In the genomic region with DNA sequence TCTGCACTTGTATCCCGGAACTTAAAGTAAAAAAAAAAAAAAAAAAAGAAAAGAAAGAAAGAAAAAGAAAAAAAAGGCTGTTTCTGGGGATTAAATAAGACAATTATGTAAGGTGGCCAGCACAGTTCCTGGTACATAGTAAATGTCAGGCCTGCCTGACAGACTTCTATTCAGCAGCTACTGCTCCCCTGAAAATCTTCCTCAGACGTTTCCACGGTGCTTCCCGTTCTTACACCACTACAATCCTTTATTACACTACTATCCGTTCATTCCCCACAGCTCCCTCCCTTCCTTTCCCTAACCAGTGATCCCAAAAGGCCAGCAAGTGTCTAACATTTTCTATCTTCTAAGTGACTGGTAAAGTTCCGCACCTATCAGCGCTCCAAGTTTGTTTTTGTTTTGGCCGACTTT, we compare ENCODE assay signal across 8 cellular contexts. TPM values are rescaled to one million over a fixed set of nuclear protein-coding genes. Genes with fewer than 3 reads are reported as not detected.
DNase-seq lines count a peak whose midpoint lies in the region; ATAC-seq and TF ChIP-seq lines count a peak whose summit lies in the region.

No MANE protein-coding gene starts in this region.

- peak overlapping the region; percentile 97 for H3K4me3 ChIP-seq in PC-9
- peak overlapping the region; percentile 92 for H3K4me3 ChIP-seq in epithelial cell of proximal tubule (ENCODE audit: low read depth, low read length)
- H3K4me3 ChIP-seq in osteoblast (ENCODE audit: insufficient read depth, low read length): peak overlapping the region; percentile 97

- peak overlapping the region; percentile 100 for H2AFZ ChIP-seq in PC-9
- H2AFZ ChIP-seq in osteoblast (ENCODE audit: low read length): peak overlapping the region; percentile 100

- H3K36me3 ChIP-seq in PC-9 (ENCODE audit: low read depth): no peaks in the 10 kb centered on the region
- peaks cover 4% of the 10 kb centered on the region for H3K36me3 ChIP-seq in osteoblast (ENCODE audit: insufficient read depth, low read length)

- peak overlapping the region; percentile 93 for H3K27ac ChIP-seq in PC-9
- H3K27ac ChIP-seq in osteoblast (ENCODE audit: low read depth, low read length): peak overlapping the region; percentile 97

- H3K79me2 ChIP-seq in PC-9 (ENCODE audit: low read depth) (peaks cover 30% of the 10 kb centered on the region), osteoblast (ENCODE audit: insufficient read depth, low read length) (peaks cover 40% of the 10 kb centered on the region)

- peaks cover 18% of the 10 kb centered on the region for H3F3A ChIP-seq in PC-9 (ENCODE audit: insufficient read depth, low read depth)

- POLR2A ChIA-PET in PC-9 (lab: Charles Lee; ENCODE audit: unreplicated experiment): no interaction called here

- H3K9me3 ChIP-seq in PC-9 (ENCODE audit: insufficient read depth, low read depth): no peaks in the 10 kb centered on the region
- no peaks in the 10 kb centered on the region for H3K9me3 ChIP-seq in osteoblast (ENCODE audit: low read depth, low read length)

- H4K20me1 ChIP-seq in PC-9 (ENCODE audit: insufficient read depth) (no peaks in the 10 kb centered on the region), osteoblast (ENCODE audit: insufficient read depth, low read length) (peaks cover 8% of the 10 kb centered on the region)

- peak overlapping the region; percentile 93 for H3K4me2 ChIP-seq in PC-9
- H3K4me2 ChIP-seq in osteoblast (ENCODE audit: insufficient read depth, low read length): peak overlapping the region; percentile 98

- ATAC-seq in GM19351 (IDR thresholded peaks at IDR 0.05; ENCODE audit: unreplicated experiment) (no peak), GM21423 (IDR thresholded peaks at IDR 0.05; ENCODE audit: unreplicated experiment) (no peak), GM21515 (IDR thresholded peaks at IDR 0.05; ENCODE audit: unreplicated experiment) (no peak)

- no peaks in the 10 kb centered on the region for H3K27me3 ChIP-seq in PC-9 (ENCODE audit: insufficient read depth, low read depth)
- H3K27me3 ChIP-seq in osteoblast (ENCODE audit: insufficient read depth, low read length): no peaks in the 10 kb centered on the region

- DNase-seq in NCI-H1694 treated with DMSO at 0.1 percent for 48 hours (lab: John Stamatoyannopoulos, UW) (peak; percentile 60), NCI-H1694 (lab: John Stamatoyannopoulos, UW) (no peak), PC-9 (no peak), epithelial cell of proximal tubule (ENCODE audit: low read depth) (peak; percentile 41), osteoblast (ENCODE audit: insufficient read length, low spot score, missing footprints) (no peak)

- CTCF ChIA-PET in PC-9 (lab: Charles Lee): no interaction called here

- no TSS peak for BruUV-seq in PC-9 (replicated peaks; lab: Mats Ljungman, UMichigan)

- H3K9me2 ChIP-seq in PC-9 (ENCODE audit: insufficient read depth): no peaks in the 10 kb centered on the region

- intact Hi-C loops in PC-9 (cut with micrococcal nuclease; ENCODE audit: unreplicated experiment): loop anchor here (2.0 to 5.0 kb wide), 2 partner anchors 66 to 176 kb away; no protein-coding TSS in a partner anchor

- H3K4me1 ChIP-seq in PC-9 (replicated peaks; ENCODE audit: insufficient read depth) (peaks cover 18% of the 10 kb centered on the region), osteoblast (ENCODE audit: insufficient read depth, low read length) (peaks cover 16% of the 10 kb centered on the region)

- no peak for TF ChIP-seq CTCF in PC-9 (conservative IDR thresholded peaks at IDR 0.05)
- no peak for TF ChIP-seq CTCF in epithelial cell of proximal tubule (conservative IDR thresholded peaks at IDR 0.05; ENCODE audit: low read depth, low read length)
- TF ChIP-seq CTCF in osteoblast (IDR thresholded peaks at IDR 0.05; ENCODE audit: extremely low read depth, low read depth, low read length): no peak

RNA-seq across cellular contexts. Expression of a gene that starts 0.6 kb away (rescaled TPM):
- total RNA-seq in PC-9 (2021) (19.8 and 23.7 TPM in 2 replicates), epithelial cell of proximal tubule (22.3 and 35.4 TPM in 2 replicates), osteoblast (29.8 and 33.3 TPM in 2 replicates)

Comparison
In these comparisons a context has a peak if more than half of its experiments do, and no peak if none do; other contexts are left out.
1. DNase-seq: peak in NCI-H1694 treated with DMSO at 0.1 percent for 48 hours (single experiment) and epithelial cell of proximal tubule (single experiment); none in NCI-H1694 (single experiment), PC-9 (0 of 2) and osteoblast (single experiment).
2. Peak in every context shown above with its lines, with median percentiles within 50 percentile points of each other: H3K4me3 ChIP-seq.